In genomic region chr2:169928463-169928864, GRCh38 we compare ENCODE assay signal across 10 cellular contexts.
DNase-seq lines count a peak whose midpoint lies in the region; ATAC-seq and TF ChIP-seq lines count a peak whose summit lies in the region.
"Had no signal": no experiment of that assay in that cellular context is flagged by ENCODE, and none has a peak within 500 bp of the region (broad histone marks: within the 10 kb centered on the region; RNA-seq: fewer than 3 reads in every experiment).

No MANE protein-coding gene starts in this region.

- no peaks in the 10 kb centered on the region for H3K9me3 ChIP-seq in CD4-positive, alpha-beta T cell (ENCODE audit: control insufficient read depth, low read length)
- H3K9me3 ChIP-seq in OCI-LY3 (ENCODE audit: insufficient read depth, low read length) (no peaks in the 10 kb centered on the region), parathyroid adenoma (ENCODE audit: control insufficient read depth, low read length) (no peaks in the 10 kb centered on the region)

- peaks cover 54% of the 10 kb centered on the region for H3K36me3 Mint-ChIP-seq in CD4-positive, alpha-beta T cell (ENCODE audit: low read depth)

- no peaks in the 10 kb centered on the region for H3K27me3 Mint-ChIP-seq in CD4-positive, alpha-beta T cell
- H3K27me3 Mint-ChIP-seq: IgD-negative memory B cell, memory B cell had no signal

- POLR2A ChIA-PET in CD4-positive, alpha-beta T cell (lab: Charles Lee) = interaction anchor here (1.0 kb wide), 1 partner anchor 104 kb away, joined by 3 read pairs; the partner anchor contains the start of gene METTL5

- no peaks in the 10 kb centered on the region for H4K20me1 ChIP-seq in OCI-LY3 (ENCODE audit: insufficient read depth, low read length)

- H2AFZ ChIP-seq in OCI-LY3 (ENCODE audit: low read depth, low read length) (no peak overlapping the region), parathyroid adenoma (no peak overlapping the region)

- no peaks in the 10 kb centered on the region for H3K4me1 Mint-ChIP-seq in CD4-positive, alpha-beta T cell (ENCODE audit: low read depth)
- H3K4me1 Mint-ChIP-seq: IgD-negative memory B cell, memory B cell had no signal

- H3K4me3 Mint-ChIP-seq in CD4-positive, alpha-beta T cell = no peak overlapping the region
- H3K4me3 Mint-ChIP-seq: IgD-negative memory B cell, memory B cell had no signal

- no peak overlapping the region for H3K4me2 ChIP-seq in OCI-LY3 (ENCODE audit: low read length)
- no peak overlapping the region for H3K4me2 ChIP-seq in parathyroid adenoma (ENCODE audit: low read length)

- H3K27ac Mint-ChIP-seq in CD4-positive, alpha-beta T cell = no peak overlapping the region
- H3K27ac Mint-ChIP-seq: IgD-negative memory B cell, memory B cell had no signal

- DNase-seq in CD4-positive, alpha-beta T cell = no peak
- peak; percentile 22 for DNase-seq in HS-5 (ENCODE audit: low read depth)
- peak; percentile 22 for DNase-seq in epithelial cell of proximal tubule (ENCODE audit: low read depth)
- no peak for DNase-seq in activated CD4-positive, CD25-positive, alpha-beta regulatory T cell (lab: John Stamatoyannopoulos, UW)

- H3K79me2 ChIP-seq in OCI-LY3 (ENCODE audit: low read length) (no peaks in the 10 kb centered on the region), parathyroid adenoma (no peaks in the 10 kb centered on the region)

- CTCF ChIA-PET in CD4-positive, alpha-beta T cell (lab: Charles Lee) = interaction anchor here (0.5 to 1.4 kb wide), 4 partner anchors 19 to 949 kb away, joined by 3 to 4 read pairs (median 3); partner anchors contain the start of gene METTL5

- H3K4me3 ChIP-seq in OCI-LY3 (ENCODE audit: low read length) (no peak overlapping the region), epithelial cell of proximal tubule (ENCODE audit: low read depth, low read length) (no peak overlapping the region), parathyroid adenoma (ENCODE audit: low read depth, low read length) (no peak overlapping the region)

- H3K9me3 Mint-ChIP-seq in CD4-positive, alpha-beta T cell = no peaks in the 10 kb centered on the region
- H3K9me3 Mint-ChIP-seq: IgD-negative memory B cell, memory B cell had no signal

- peak; percentile 37 for ATAC-seq in CD4-positive, alpha-beta T cell (ENCODE audit: poor library complexity)
- ATAC-seq in GM19455 (IDR thresholded peaks at IDR 0.05; ENCODE audit: unreplicated experiment) (no peak), GM19351 (IDR thresholded peaks at IDR 0.05; ENCODE audit: unreplicated experiment) (no peak)

- H3K4me1 ChIP-seq in OCI-LY3 (ENCODE audit: low read length) = peaks cover 11% of the 10 kb centered on the region
- H3K4me1 ChIP-seq in parathyroid adenoma = no peaks in the 10 kb centered on the region

- peak; percentile 92 for TF ChIP-seq CTCF in CD4-positive, alpha-beta T cell (IDR thresholded peaks at IDR 0.05)
- TF ChIP-seq CTCF in OCI-LY3 (IDR thresholded peaks at IDR 0.05; ENCODE audit: low read depth, low read length) = peak; percentile 75
- peak; percentile 57 for TF ChIP-seq CTCF in epithelial cell of proximal tubule (conservative IDR thresholded peaks at IDR 0.05; ENCODE audit: low read depth, low read length)
- TF ChIP-seq CTCF in parathyroid adenoma (IDR thresholded peaks at IDR 0.05) = peak; percentile 75

- intact Hi-C loops in CD4-positive, alpha-beta T cell (cut with DNase I, micrococcal nuclease) = loop anchor here (2.0 to 5.0 kb wide), 4 partner anchors 101 to 961 kb away; partner anchors contain the start of gene UBR3 (in 1 of the 2)

- H3K36me3 ChIP-seq in OCI-LY3 (replicated peaks; ENCODE audit: low read depth, low read length) = no peaks in the 10 kb centered on the region
- H3K36me3 ChIP-seq in parathyroid adenoma (ENCODE audit: control insufficient read depth, insufficient read depth, low read length) = no peaks in the 10 kb centered on the region

- no peak overlapping the region for H3K9ac ChIP-seq in OCI-LY3 (ENCODE audit: low read length)
- H3K9ac ChIP-seq in parathyroid adenoma = no peak overlapping the region

- H3K27me3 ChIP-seq in CD4-positive, alpha-beta T cell (ENCODE audit: control insufficient read depth, insufficient read depth, low read length) = no peaks in the 10 kb centered on the region
- H3K27me3 ChIP-seq in OCI-LY3 (ENCODE audit: low read depth, low read length) (no peaks in the 10 kb centered on the region), parathyroid adenoma (ENCODE audit: control insufficient read depth, insufficient read depth, low read length) (no peaks in the 10 kb centered on the region)

- H3K27ac ChIP-seq in CD4-positive, alpha-beta T cell (ENCODE audit: low read depth, low read length) = no peak overlapping the region
- H3K27ac ChIP-seq in OCI-LY3 (ENCODE audit: low read length) = no peak overlapping the region
- no peak overlapping the region for H3K27ac ChIP-seq in parathyroid adenoma

Comparison
In these comparisons a context has a peak if more than half of its experiments do, and no peak if none do; other contexts are left out.
1. DNase-seq: peak in HS-5 (single experiment) and epithelial cell of proximal tubule (single experiment); none in CD4-positive, alpha-beta T cell (0 of 10) and activated CD4-positive, CD25-positive, alpha-beta regulatory T cell (0 of 4).
2. Peak in every context shown above with its lines, with median percentiles within 50 percentile points of each other: CTCF ChIP-seq.